11 cellular contexts compared by ENCODE assay signal in genomic region chr17:44094701-44095387, GRCh38. TPM values are rescaled to one million over a fixed set of nuclear protein-coding genes. Genes with fewer than 3 reads are reported as not detected.
DNase-seq lines count a peak whose midpoint lies in the region; ATAC-seq, FAIRE-seq and TF ChIP-seq lines count a peak whose summit lies in the region.
"Had no signal": no experiment of that assay in that cellular context is flagged by ENCODE, and none has a peak within 500 bp of the region (broad histone marks: within the 10 kb centered on the region; RNA-seq: fewer than 3 reads in every experiment).

No MANE protein-coding gene starts in this region.

- H4K8ac ChIP-seq in mesenchymal stem cell (ENCODE audit: low read length): peak overlapping the region; percentile 97

- H3K27ac ChIP-seq in HUES64 (ENCODE audit: low read depth, low read length) (peak overlapping the region; percentile 99), brain microvascular endothelial cell (peak overlapping the region; percentile 96), mesenchymal stem cell (ENCODE audit: low read length, poor library complexity, severe bottlenecking) (peak overlapping the region; percentile 97), testis (peak overlapping the region; percentile 83 to 84)

- no peak for TF ChIP-seq CTCF in brain microvascular endothelial cell (IDR thresholded peaks at IDR 0.05; ENCODE audit: low read depth, low read length, missing control alignments)
- TF ChIP-seq CTCF in testis (IDR thresholded peaks at IDR 0.05): no peak

- peak overlapping the region; percentile 90 for H2BK5ac ChIP-seq in mesenchymal stem cell (ENCODE audit: low read depth, low read length, poor library complexity, severe bottlenecking)

- H3K4ac ChIP-seq in mesenchymal stem cell (ENCODE audit: low read depth in 1 of 2, low read length in 2 of 2): peak overlapping the region in 1 of 2 experiments; percentile 74

- H3K27me3 ChIP-seq in HUES64 (ENCODE audit: insufficient read depth, low read length) (no peaks in the 10 kb centered on the region), brain microvascular endothelial cell (replicated peaks) (no peaks in the 10 kb centered on the region), mesenchymal stem cell (ENCODE audit: control insufficient read depth in 1 of 2, insufficient read depth in 1 of 2, low read length in 2 of 2) (no peaks in the 10 kb centered on the region), testis (no peaks in the 10 kb centered on the region)

- in situ Hi-C loops in brain microvascular endothelial cell (cut with HindIII; ENCODE audit: low pct_ligation_motif_present, low sequenced_read_pairs): no loop called here

- H2BK12ac ChIP-seq in mesenchymal stem cell (ENCODE audit: low read length in 2 of 2): peak overlapping the region; percentile 69 to 96

- H3K9me3 ChIP-seq in HUES64 (ENCODE audit: insufficient read depth, low read depth, low read length) (no peaks in the 10 kb centered on the region), mesenchymal stem cell (ENCODE audit: control insufficient read depth, low read length) (no peaks in the 10 kb centered on the region), testis (no peaks in the 10 kb centered on the region)

- peak overlapping the region; percentile 88 for H2AK5ac ChIP-seq in mesenchymal stem cell (ENCODE audit: low read length, severe bottlenecking)

- peaks cover 9% of the 10 kb centered on the region for H3K79me1 ChIP-seq in mesenchymal stem cell (replicated peaks; ENCODE audit: low read length, poor library complexity, severe bottlenecking)

- peaks cover 18% of the 10 kb centered on the region for H3K36me3 ChIP-seq in HUES64 (ENCODE audit: insufficient read depth, low read length)
- no peaks in the 10 kb centered on the region for H3K36me3 ChIP-seq in brain microvascular endothelial cell (replicated peaks)
- H3K36me3 ChIP-seq in mesenchymal stem cell (ENCODE audit: control insufficient read depth in 1 of 2, insufficient read depth in 2 of 2, low read depth in 1 of 2, low read length in 2 of 2): peaks cover 29 to 30% of the 10 kb centered on the region in 2 experiments
- no peaks in the 10 kb centered on the region for H3K36me3 ChIP-seq in testis (ENCODE audit: low read depth, missing control alignments)

- no peak overlapping the region for H3K14ac ChIP-seq in mesenchymal stem cell (ENCODE audit: low read length in 2 of 2)

- peak overlapping the region; percentile 97 for H4K91ac ChIP-seq in mesenchymal stem cell (ENCODE audit: low read length)

- peak overlapping the region; percentile 53; the same call in 1 of the 2 replicates for H3K4me3 ChIP-seq in HUES64 (ENCODE audit: low read length)
- no peak overlapping the region for H3K4me3 ChIP-seq in brain microvascular endothelial cell (ENCODE audit: low read depth, low read length)
- H3K4me3 ChIP-seq in mesenchymal stem cell (ENCODE audit: insufficient read depth in 1 of 2, low read depth in 1 of 2, low read length in 2 of 2): peak overlapping the region in 1 of 2 experiments; percentile 10
- no peak overlapping the region for H3K4me3 ChIP-seq in testis

- ATAC-seq in GM18498 (IDR thresholded peaks at IDR 0.05; ENCODE audit: unreplicated experiment) (no peak), GM18519 (IDR thresholded peaks at IDR 0.05; ENCODE audit: low FRiP score, unreplicated experiment) (no peak), GM19324 (IDR thresholded peaks at IDR 0.05; ENCODE audit: low FRiP score, unreplicated experiment) (no peak)

- no peak for TF ChIP-seq POLR2A in testis (IDR thresholded peaks at IDR 0.05)

- H2BK120ac ChIP-seq in mesenchymal stem cell (ENCODE audit: low read depth, low read length): peak overlapping the region; percentile 100

- H3K18ac ChIP-seq in mesenchymal stem cell (ENCODE audit: low read depth in 1 of 2, low read length in 2 of 2): peak overlapping the region; percentile 81 to 95

- H3K4me1 ChIP-seq in HUES64 (ENCODE audit: insufficient read depth, low read length) (peaks cover 9% of the 10 kb centered on the region; the same call in 1 of the 2 replicates), mesenchymal stem cell (ENCODE audit: control insufficient read depth, insufficient read depth, low read depth, low read length) (peaks cover 40% of the 10 kb centered on the region), testis (peaks cover 35% of the 10 kb centered on the region)

- H3K9ac ChIP-seq in HUES64 (ENCODE audit: low read depth, low read length) (peak overlapping the region; percentile 82; the same call in 1 of the 2 replicates), mesenchymal stem cell (ENCODE audit: low read length) (peak overlapping the region; percentile 84)

- intact Hi-C loops in testis (cut with DNase I; ENCODE audit: low total_unique reads): no loop called here

- H2AFZ ChIP-seq in mesenchymal stem cell (ENCODE audit: low read depth, low read length): no peak overlapping the region

- no peak for FAIRE-seq in HTR-8/SVneo (lab: Jason Lieb, UNC)

- no peak overlapping the region for H2BK15ac ChIP-seq in mesenchymal stem cell (ENCODE audit: low read depth, poor library complexity, severe bottlenecking)

- DNase-seq in brain microvascular endothelial cell (no peak), mesenchymal stem cell (peak; percentile 32), testis (no peak), HTR-8/SVneo (ENCODE audit: insufficient read length, low spot score) (no peak)
- DNase-seq: activated CD4-positive, CD25-positive, alpha-beta regulatory T cell treated with anti-CD3 and anti-CD28 coated beads, Interleukin-2, amount 50 U/mL, for 72 hours; activated naive CD4-positive, alpha-beta T cell treated with Interleukin-2 at 50 U/mL for 16 hours; stimulated activated CD8-positive, alpha-beta memory T cell treated with anti-CD3 and anti-CD28 coated beads, Interleukin-4, amount 100 ng/mL, for 48 hours had no signal

- H3K23ac ChIP-seq in mesenchymal stem cell (ENCODE audit: low read length in 2 of 2): no peak overlapping the region

- peak overlapping the region; percentile 75 for H3K4me2 ChIP-seq in mesenchymal stem cell (ENCODE audit: low read length, poor library complexity, severe bottlenecking)

- 88% methylated on average over 7 of the region's 8 CpGs for WGBS in HUES64
- 93% methylated on average over 7 of the region's 8 CpGs for WGBS in mesenchymal stem cell
- WGBS in testis, 2 donors: 83 to 86% methylated on average over 8 of the region's 8 CpGs

RNA-seq across cellular contexts. Expression of gene G6PC3, which starts 24.3 kb away (rescaled TPM):
- 112 TPM for polyA plus RNA-seq in HUES64 (2013, experiment 1 of 2)
- 123 TPM for polyA plus RNA-seq in HUES64 (2013, experiment 2 of 2)
- polyA plus RNA-seq in mesenchymal stem cell (2013, experiment 1 of 2): 158 TPM
- 165 TPM for polyA plus RNA-seq in mesenchymal stem cell (2013, experiment 2 of 2)
- total RNA-seq in testis: 10 to 100 TPM; 58.0 to 85.5 TPM
- 109 TPM for polyA plus RNA-seq in testis (ENCODE audit: insufficient read depth, low read depth, low replicate concordance)

RNA-seq across cellular contexts. Expression of gene LSM12, which starts 28.4 kb away (rescaled TPM):
- 80.8 TPM for polyA plus RNA-seq in HUES64 (2013, experiment 1 of 2)
- 75.9 TPM for polyA plus RNA-seq in HUES64 (2013, experiment 2 of 2)
- polyA plus RNA-seq in mesenchymal stem cell (2013, experiment 1 of 2): 74.2 TPM
- polyA plus RNA-seq in mesenchymal stem cell (2013, experiment 2 of 2): 73.4 TPM
- 10 to 100 TPM; 52.7 to 74.4 TPM for total RNA-seq in testis
- polyA plus RNA-seq in testis (ENCODE audit: insufficient read depth, low read depth, low replicate concordance): 57.6 TPM

RNA-seq across cellular contexts. Expression of gene HDAC5, which starts 28.6 kb away (rescaled TPM):
- 31.5 TPM for polyA plus RNA-seq in HUES64 (2013, experiment 1 of 2)
- polyA plus RNA-seq in HUES64 (2013, experiment 2 of 2): 41.7 TPM
- 36.0 TPM for polyA plus RNA-seq in mesenchymal stem cell (2013, experiment 1 of 2)
- polyA plus RNA-seq in mesenchymal stem cell (2013, experiment 2 of 2): 34.6 TPM
- 100 to 1,000 TPM in 1 of 2 donors, 10 to 100 TPM in 1; 94.1 to 141 TPM for total RNA-seq in testis
- polyA plus RNA-seq in testis (ENCODE audit: insufficient read depth, low read depth, low replicate concordance): 43.3 TPM

RNA-seq across cellular contexts. Expression of gene HROB, which starts 46.9 kb away (rescaled TPM):
- polyA plus RNA-seq in HUES64 (2013, experiment 1 of 2): 11.3 TPM
- 12.7 TPM for polyA plus RNA-seq in HUES64 (2013, experiment 2 of 2)
- 1.6 TPM for polyA plus RNA-seq in mesenchymal stem cell (2013, experiment 1 of 2)
- 1.6 TPM for polyA plus RNA-seq in mesenchymal stem cell (2013, experiment 2 of 2)
- total RNA-seq in testis: 10 to 100 TPM; 20.0 to 20.2 TPM
- 22.7 TPM for polyA plus RNA-seq in testis (ENCODE audit: insufficient read depth, low read depth, low replicate concordance)
